ENCODE assay signal across 1 cellular context in the genomic region with DNA sequence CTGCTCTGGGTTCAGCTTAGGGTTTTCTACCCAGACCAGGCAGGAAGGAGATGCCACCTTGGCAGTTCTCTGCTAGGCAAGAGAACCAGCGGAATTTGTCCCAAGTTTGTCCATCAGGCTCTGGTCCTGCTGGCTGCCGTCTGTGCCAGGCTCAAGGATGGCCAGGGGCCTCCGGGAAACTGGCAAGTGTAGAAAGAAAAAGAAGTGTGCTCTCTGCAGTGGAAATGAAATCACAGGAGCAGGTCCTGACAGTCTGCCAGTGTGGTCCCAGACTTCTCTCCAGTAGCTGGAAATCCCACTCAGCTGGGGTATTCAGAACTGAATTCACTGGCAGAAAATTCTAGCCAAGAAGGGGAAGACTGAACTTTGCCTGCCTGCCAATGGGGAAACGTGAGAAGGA.
TF ChIP-seq lines count a peak whose summit lies in the region.

No MANE protein-coding gene starts in this region.

TF ChIP-seq in GM23338, 12 proteins besides CTCF, POLR2A, EP300 and RAD21:
- TF ChIP-seq ZNF462 (CRISPR knock-in tag; IDR thresholded peaks at IDR 0.05) = no peak
- TF ChIP-seq, protein P1, sequence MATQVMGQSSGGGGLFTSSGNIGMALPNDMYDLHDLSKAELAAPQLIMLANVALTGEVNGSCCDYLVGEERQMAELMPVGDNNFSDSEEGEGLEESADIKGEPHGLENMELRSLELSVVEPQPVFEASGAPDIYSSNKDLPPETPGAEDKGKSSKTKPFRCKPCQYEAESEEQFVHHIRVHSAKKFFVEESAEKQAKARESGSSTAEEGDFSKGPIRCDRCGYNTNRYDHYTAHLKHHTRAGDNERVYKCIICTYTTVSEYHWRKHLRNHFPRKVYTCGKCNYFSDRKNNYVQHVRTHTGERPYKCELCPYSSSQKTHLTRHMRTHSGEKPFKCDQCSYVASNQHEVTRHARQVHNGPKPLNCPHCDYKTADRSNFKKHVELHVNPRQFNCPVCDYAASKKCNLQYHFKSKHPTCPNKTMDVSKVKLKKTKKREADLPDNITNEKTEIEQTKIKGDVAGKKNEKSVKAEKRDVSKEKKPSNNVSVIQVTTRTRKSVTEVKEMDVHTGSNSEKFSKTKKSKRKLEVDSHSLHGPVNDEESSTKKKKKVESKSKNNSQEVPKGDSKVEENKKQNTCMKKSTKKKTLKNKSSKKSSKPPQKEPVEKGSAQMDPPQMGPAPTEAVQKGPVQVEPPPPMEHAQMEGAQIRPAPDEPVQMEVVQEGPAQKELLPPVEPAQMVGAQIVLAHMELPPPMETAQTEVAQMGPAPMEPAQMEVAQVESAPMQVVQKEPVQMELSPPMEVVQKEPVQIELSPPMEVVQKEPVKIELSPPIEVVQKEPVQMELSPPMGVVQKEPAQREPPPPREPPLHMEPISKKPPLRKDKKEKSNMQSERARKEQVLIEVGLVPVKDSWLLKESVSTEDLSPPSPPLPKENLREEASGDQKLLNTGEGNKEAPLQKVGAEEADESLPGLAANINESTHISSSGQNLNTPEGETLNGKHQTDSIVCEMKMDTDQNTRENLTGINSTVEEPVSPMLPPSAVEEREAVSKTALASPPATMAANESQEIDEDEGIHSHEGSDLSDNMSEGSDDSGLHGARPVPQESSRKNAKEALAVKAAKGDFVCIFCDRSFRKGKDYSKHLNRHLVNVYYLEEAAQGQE (IDR thresholded peaks at IDR 0.05; ENCODE audit: unreplicated experiment) = no peak
TF ChIP-seq in GM23338: peak in this region for 0.
